ENCODE assay signal across 8 cellular contexts in genomic region chr6:43774776-43775583, GRCh38. TPM values are rescaled to one million over a fixed set of nuclear protein-coding genes. Genes with fewer than 3 reads are reported as not detected.
DNase-seq lines count a peak whose midpoint lies in the region; ATAC-seq and TF ChIP-seq lines count a peak whose summit lies in the region.

No MANE protein-coding gene starts in this region.

- peak overlapping the region in 1 of 7 donors; percentile 58 for H3K27ac Mint-ChIP-seq in CD4-positive, alpha-beta memory T cell
- H3K27ac Mint-ChIP-seq in activated naive CD4-positive, alpha-beta T cell treated with anti-CD3 and anti-CD28 coated beads, Interleukin-2, amount 10 ng/mL, durations not matched to agents 7 days and 5 days = peak overlapping the region; percentile 74
- H3K27ac Mint-ChIP-seq in glutamatergic neuron (ENCODE audit: unreplicated experiment) = peak overlapping the region; percentile 62

- peak; percentile 91 for TF ChIP-seq CTCF in glutamatergic neuron (IDR thresholded peaks at IDR 0.05; ENCODE audit: partially characterized antibody, unreplicated experiment)

- no peaks in the 10 kb centered on the region for H3K36me3 Mint-ChIP-seq in CD4-positive, alpha-beta memory T cell
- peaks cover 31% of the 10 kb centered on the region for H3K36me3 Mint-ChIP-seq in activated naive CD4-positive, alpha-beta T cell treated with anti-CD3 and anti-CD28 coated beads, Interleukin-2, amount 10 ng/mL, durations not matched to agents 7 days and 5 days
- H3K36me3 Mint-ChIP-seq in glutamatergic neuron (ENCODE audit: unreplicated experiment) = no peaks in the 10 kb centered on the region

- CTCF ChIA-PET in CD4-positive, alpha-beta memory T cell (lab: Charles Lee; ENCODE audit: partially characterized antibody) = interaction anchor here (0.8 to 2.1 kb wide), 9 partner anchors 9 to 311 kb away, joined by 3 to 11 read pairs (median 4); no protein-coding TSS in a partner anchor
- CTCF ChIA-PET in HEK293T (lab: Yijun Ruan, JAX) = interaction anchor here (0.6 to 3.1 kb wide), 8 partner anchors 8 to 261 kb away, joined by 3 to 12 read pairs (median 4); no protein-coding TSS in a partner anchor
- CTCF ChIA-PET in activated naive CD4-positive, alpha-beta T cell treated with anti-CD3 and anti-CD28 coated beads, Interleukin-2, amount 10 ng/mL, durations not matched to agents 7 days and 5 days (lab: Charles Lee) = interaction anchor here (0.6 to 6.4 kb wide), 40 partner anchors 8 to 311 kb away, joined by 3 to 61 read pairs (median 5); no protein-coding TSS in a partner anchor

- H3K9me3 ChIP-seq in CD4-positive, alpha-beta memory T cell (ENCODE audit: control insufficient read depth in 1 of 2, low read length in 2 of 2) = no peaks in the 10 kb centered on the region
- H3K9me3 ChIP-seq in SJSA1 (replicated peaks) = no peaks in the 10 kb centered on the region

- no peak overlapping the region for H3K4me3 ChIP-seq in CD4-positive, alpha-beta memory T cell (ENCODE audit: low read length in 2 of 2)
- H3K4me3 ChIP-seq in SJSA1 = 0 out of 2 replicates have a peak overlapping the region, but pooled peaks have one; percentile 84

- peaks cover 6 to 34% (median 19%) of the 10 kb centered on the region in 4 donors for H3K4me1 Mint-ChIP-seq in CD4-positive, alpha-beta memory T cell
- peaks cover 49% of the 10 kb centered on the region for H3K4me1 Mint-ChIP-seq in activated naive CD4-positive, alpha-beta T cell treated with anti-CD3 and anti-CD28 coated beads, Interleukin-2, amount 10 ng/mL, durations not matched to agents 7 days and 5 days
- peaks cover 6% of the 10 kb centered on the region for H3K4me1 Mint-ChIP-seq in glutamatergic neuron (ENCODE audit: low read depth, unreplicated experiment)

- POLR2A ChIA-PET in CD4-positive, alpha-beta memory T cell (lab: Charles Lee; ENCODE audit: partially characterized antibody) = no interaction called here
- POLR2A ChIA-PET in HEK293T (lab: Yijun Ruan, JAX) = interaction anchor here (1.0 to 1.2 kb wide), 2 partner anchors 9 to 58 kb away, joined by 3 read pairs; no protein-coding TSS in a partner anchor

- peak overlapping the region in 3 of 8 donors; percentile 22 to 67 (median 43) for H3K4me3 Mint-ChIP-seq in CD4-positive, alpha-beta memory T cell
- peak overlapping the region; percentile 38 for H3K4me3 Mint-ChIP-seq in activated naive CD4-positive, alpha-beta T cell treated with anti-CD3 and anti-CD28 coated beads, Interleukin-2, amount 10 ng/mL, durations not matched to agents 7 days and 5 days
- H3K4me3 Mint-ChIP-seq in glutamatergic neuron (ENCODE audit: unreplicated experiment) = peak overlapping the region; percentile 64

- H3K4me1 ChIP-seq in CD4-positive, alpha-beta memory T cell (ENCODE audit: insufficient read depth, low read length) = peaks cover 17% of the 10 kb centered on the region
- H3K4me1 ChIP-seq in SJSA1 (replicated peaks) = peaks cover 46% of the 10 kb centered on the region

- peaks cover 15% of the 10 kb centered on the region in 2 donors for H3K27me3 Mint-ChIP-seq in CD4-positive, alpha-beta memory T cell
- H3K27me3 Mint-ChIP-seq in activated naive CD4-positive, alpha-beta T cell treated with anti-CD3 and anti-CD28 coated beads, Interleukin-2, amount 10 ng/mL, durations not matched to agents 7 days and 5 days = peaks cover 7% of the 10 kb centered on the region
- H3K27me3 Mint-ChIP-seq in glutamatergic neuron (ENCODE audit: unreplicated experiment) = peaks cover 17% of the 10 kb centered on the region

- ATAC-seq in GM18519 (IDR thresholded peaks at IDR 0.05; ENCODE audit: low FRiP score, unreplicated experiment) (no peak), GM19395 (IDR thresholded peaks at IDR 0.05; ENCODE audit: unreplicated experiment) (no peak)

- no peak overlapping the region for H3K27ac ChIP-seq in CD4-positive, alpha-beta memory T cell (ENCODE audit: low read depth, low read length)
- no peak overlapping the region for H3K27ac ChIP-seq in SJSA1

- peaks cover 4% of the 10 kb centered on the region for H3K36me3 ChIP-seq in CD4-positive, alpha-beta memory T cell (ENCODE audit: insufficient read depth, low read length)
- peaks cover 96% of the 10 kb centered on the region for H3K36me3 ChIP-seq in SJSA1

- intact Hi-C loops in CD4-positive, alpha-beta memory T cell (cut with micrococcal nuclease) = loop anchor here (10.0 kb wide), 1 partner anchor 170 kb away; no protein-coding TSS in a partner anchor
- intact Hi-C loops in posterior vena cava (cut with DNase I) = loop anchor here (5.0 to 10.0 kb wide), 2 partner anchors 108 to 180 kb away; no protein-coding TSS in a partner anchor

- peaks cover 5% of the 10 kb centered on the region for H3K27me3 ChIP-seq in CD4-positive, alpha-beta memory T cell (ENCODE audit: insufficient read depth, low read length)
- H3K27me3 ChIP-seq in SJSA1 (replicated peaks) = no peaks in the 10 kb centered on the region; the same call in 1 of the 2 replicates

- H3K9me3 Mint-ChIP-seq in CD4-positive, alpha-beta memory T cell = peaks cover 0 to 2% (median 0%) of the 10 kb centered on the region in 8 donors
- no peaks in the 10 kb centered on the region for H3K9me3 Mint-ChIP-seq in activated naive CD4-positive, alpha-beta T cell treated with anti-CD3 and anti-CD28 coated beads, Interleukin-2, amount 10 ng/mL, durations not matched to agents 7 days and 5 days
- H3K9me3 Mint-ChIP-seq in glutamatergic neuron (ENCODE audit: unreplicated experiment) = peaks cover 6% of the 10 kb centered on the region

- DNase-seq in CD4-positive, alpha-beta memory T cell = peak; percentile 38 to 67 (median 45)
- peak; percentile 68 for DNase-seq in HEK293T (ENCODE audit: extremely low spot score)
- peak; percentile 83 for DNase-seq in SJSA1 (ENCODE audit: low read depth in 1 of 2, low spot score in 2 of 2)
- peak; percentile 79 for DNase-seq in activated naive CD4-positive, alpha-beta T cell treated with anti-CD3 and anti-CD28 coated beads, Interleukin-2, amount 10 ng/mL, durations not matched to agents 7 days and 5 days
- peak; percentile 77 for DNase-seq in glutamatergic neuron
- DNase-seq in posterior vena cava (ENCODE audit: low spot score) = peak; percentile 91

TF ChIP-seq in HEK293T, 16 proteins besides CTCF, POLR2A, EP300 and RAD21:
- no peak for TF ChIP-seq LEF1 (IDR thresholded peaks at IDR 0.05; ENCODE audit: borderline replicate concordance)
- TF ChIP-seq FOXM1 (IDR thresholded peaks at IDR 0.05; ENCODE audit: borderline replicate concordance) = no peak
- TF ChIP-seq ZNF384 (IDR thresholded peaks at IDR 0.05) = no peak
- no peak for TF ChIP-seq BHLHE40 (IDR thresholded peaks at IDR 0.05; ENCODE audit: borderline replicate concordance)
- TF ChIP-seq, protein P1, sequence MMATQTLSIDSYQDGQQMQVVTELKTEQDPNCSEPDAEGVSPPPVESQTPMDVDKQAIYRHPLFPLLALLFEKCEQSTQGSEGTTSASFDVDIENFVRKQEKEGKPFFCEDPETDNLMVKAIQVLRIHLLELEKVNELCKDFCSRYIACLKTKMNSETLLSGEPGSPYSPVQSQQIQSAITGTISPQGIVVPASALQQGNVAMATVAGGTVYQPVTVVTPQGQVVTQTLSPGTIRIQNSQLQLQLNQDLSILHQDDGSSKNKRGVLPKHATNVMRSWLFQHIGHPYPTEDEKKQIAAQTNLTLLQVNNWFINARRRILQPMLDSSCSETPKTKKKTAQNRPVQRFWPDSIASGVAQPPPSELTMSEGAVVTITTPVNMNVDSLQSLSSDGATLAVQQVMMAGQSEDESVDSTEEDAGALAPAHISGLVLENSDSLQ (IDR thresholded peaks at IDR 0.05) = no peak
- no peak for TF ChIP-seq TARDBP (IDR thresholded peaks at IDR 0.05)
- TF ChIP-seq L3MBTL2 (conservative IDR thresholded peaks at IDR 0.05) = no peak
- no peak for TF ChIP-seq FOXK2 (IDR thresholded peaks at IDR 0.05)
- no peak for TF ChIP-seq FOXA1 (IDR thresholded peaks at IDR 0.05)
- TF ChIP-seq NFRKB (IDR thresholded peaks at IDR 0.05) = no peak
- TF ChIP-seq SP1 (IDR thresholded peaks at IDR 0.05) = no peak
- no peak for TF ChIP-seq CTBP1 (IDR thresholded peaks at IDR 0.05; ENCODE audit: borderline replicate concordance)

RNA-seq across cellular contexts. Expression of gene VEGFA, which starts 5.0 kb away (rescaled TPM):
- total RNA-seq in CD4-positive, alpha-beta memory T cell = 1 to 10 TPM in 1 of 2 experiments, under 1 TPM in 1; 0.29 to 1.1 TPM
- not detected for polyA plus RNA-seq in CD4-positive, alpha-beta memory T cell
- 61.0 and 80.2 TPM in 2 replicates for total RNA-seq in SJSA1 (2014; rRNA removed; shearing (Covaris generic))
- total RNA-seq in glutamatergic neuron (ENCODE audit: unreplicated experiment) (21.6 TPM), posterior vena cava (10 to 100 TPM; 88.4 to 91.7 TPM)

Comparison
In these comparisons a context has a peak if more than half of its experiments do, and no peak if none do; other contexts are left out.
1. RNA of gene VEGFA, which starts 5.0 kb away (total RNA-seq): 88.4 to 91.7 TPM in posterior vena cava, 61.0 to 80.2 TPM in SJSA1 and 21.6 TPM in glutamatergic neuron (single experiment); 0.29 to 1.1 TPM in CD4-positive, alpha-beta memory T cell; every median in the first group is over 10 times any median in the second.
2. Peak in every context shown above with its lines, with median percentiles within 50 percentile points of each other: DNase-seq.